Comparison of ENCODE assay signal across 8 cellular contexts in genomic region chr1:23553896-23554480, GRCh38. TPM values are rescaled to one million over a fixed set of nuclear protein-coding genes. Genes with fewer than 3 reads are reported as not detected.
DNase-seq lines count a peak whose midpoint lies in the region; ATAC-seq and TF ChIP-seq lines count a peak whose summit lies in the region.

No MANE protein-coding gene starts in this region.

- peak overlapping the region; percentile 88 for H3K4me3 Mint-ChIP-seq in activated CD4-positive, alpha-beta T cell treated with anti-CD3 and anti-CD28 coated beads, Interleukin-2, amount 10 ng/mL, durations not matched to agents 24 days and 14 days
- H3K4me3 Mint-ChIP-seq in activated naive CD8-positive, alpha-beta T cell treated with anti-CD3 and anti-CD28 coated beads, Interleukin-2, amount 10 ng/mL, durations not matched to agents 7 days and 5 days: peak overlapping the region; percentile 90

- H3K4me3 ChIP-seq in left lung (peak overlapping the region in 1 of 2 donors; percentile 89), thyroid gland (replicated peaks in 1 of 3) (peak overlapping the region in 1 of 3 donors; percentile 41)

- no peak for TF ChIP-seq POLR2A in thyroid gland (IDR thresholded peaks at IDR 0.05)

- H3K27ac Mint-ChIP-seq in activated CD4-positive, alpha-beta T cell treated with anti-CD3 and anti-CD28 coated beads, Interleukin-2, amount 10 ng/mL, durations not matched to agents 24 days and 14 days: peak overlapping the region; percentile 91
- peak overlapping the region; percentile 97 for H3K27ac Mint-ChIP-seq in activated naive CD8-positive, alpha-beta T cell treated with anti-CD3 and anti-CD28 coated beads, Interleukin-2, amount 10 ng/mL, durations not matched to agents 7 days and 5 days

- no peaks in the 10 kb centered on the region for H3K9me3 ChIP-seq in left lung
- no peaks in the 10 kb centered on the region for H3K9me3 ChIP-seq in thyroid gland

- H3K4me1 Mint-ChIP-seq in activated CD4-positive, alpha-beta T cell treated with anti-CD3 and anti-CD28 coated beads, Interleukin-2, amount 10 ng/mL, durations not matched to agents 24 days and 14 days: peaks cover 45% of the 10 kb centered on the region
- peaks cover 39% of the 10 kb centered on the region for H3K4me1 Mint-ChIP-seq in activated naive CD8-positive, alpha-beta T cell treated with anti-CD3 and anti-CD28 coated beads, Interleukin-2, amount 10 ng/mL, durations not matched to agents 7 days and 5 days

- peaks cover 9% of the 10 kb centered on the region for H3K27me3 Mint-ChIP-seq in activated CD4-positive, alpha-beta T cell treated with anti-CD3 and anti-CD28 coated beads, Interleukin-2, amount 10 ng/mL, durations not matched to agents 24 days and 14 days
- H3K27me3 Mint-ChIP-seq in activated naive CD8-positive, alpha-beta T cell treated with anti-CD3 and anti-CD28 coated beads, Interleukin-2, amount 10 ng/mL, durations not matched to agents 7 days and 5 days: no peaks in the 10 kb centered on the region

- peaks cover 0 to 59% of the 10 kb centered on the region in 2 donors for H3K27me3 ChIP-seq in left lung
- H3K27me3 ChIP-seq in thyroid gland: no peaks in the 10 kb centered on the region

- H3K4me1 ChIP-seq in left lung (peaks cover 26 to 53% of the 10 kb centered on the region in 2 donors), thyroid gland (peaks cover 45 to 51% of the 10 kb centered on the region in 2 donors)

- H3K36me3 ChIP-seq in left lung: peaks cover 0 to 3% of the 10 kb centered on the region in 2 donors
- H3K36me3 ChIP-seq in thyroid gland: peaks cover 12 to 22% of the 10 kb centered on the region in 2 donors

- no peaks in the 10 kb centered on the region for H3K9me3 Mint-ChIP-seq in activated CD4-positive, alpha-beta T cell treated with anti-CD3 and anti-CD28 coated beads, Interleukin-2, amount 10 ng/mL, durations not matched to agents 24 days and 14 days
- no peaks in the 10 kb centered on the region for H3K9me3 Mint-ChIP-seq in activated naive CD8-positive, alpha-beta T cell treated with anti-CD3 and anti-CD28 coated beads, Interleukin-2, amount 10 ng/mL, durations not matched to agents 7 days and 5 days

- H3K27ac ChIP-seq in left lung (peak overlapping the region; percentile 86 to 96), thyroid gland (peak overlapping the region; percentile 99)

- intact Hi-C loops in activated CD4-positive, alpha-beta T cell treated with anti-CD3 and anti-CD28 coated beads, Interleukin-2, amount 10 ng/mL, durations not matched to agents 24 days and 14 days (cut with micrococcal nuclease): loop anchor here (10.0 kb wide), 1 partner anchor 191 kb away; the partner anchor contains the start of gene ELOA
- intact Hi-C loops in left lung (cut with DNase I) (no loop called here), thyroid gland (cut with DNase I) (no loop called here)

- 40 to 49% methylated on average over 21 to 22 of the region's 22 CpGs for WGBS in thyroid gland, 2 donors

- TF ChIP-seq CTCF in left lung (IDR thresholded peaks at IDR 0.05): no peak
- TF ChIP-seq CTCF in thyroid gland (IDR thresholded peaks at IDR 0.05): no peak

- no peak for ATAC-seq in activated naive CD8-positive, alpha-beta T cell treated with anti-CD3 and anti-CD28 coated beads, Interleukin-2, amount 10 ng/mL, durations not matched to agents 7 days and 5 days (ENCODE audit: low read depth)
- ATAC-seq in left lung (no peak), GM18867 (IDR thresholded peaks at IDR 0.05; ENCODE audit: unreplicated experiment) (no peak), GM21723 (IDR thresholded peaks at IDR 0.05; ENCODE audit: unreplicated experiment) (no peak)

- H3K36me3 Mint-ChIP-seq in activated CD4-positive, alpha-beta T cell treated with anti-CD3 and anti-CD28 coated beads, Interleukin-2, amount 10 ng/mL, durations not matched to agents 24 days and 14 days (ENCODE audit: low read depth): peaks cover 9% of the 10 kb centered on the region
- peaks cover 4% of the 10 kb centered on the region for H3K36me3 Mint-ChIP-seq in activated naive CD8-positive, alpha-beta T cell treated with anti-CD3 and anti-CD28 coated beads, Interleukin-2, amount 10 ng/mL, durations not matched to agents 7 days and 5 days

- DNase-seq in activated CD4-positive, alpha-beta T cell treated with anti-CD3 and anti-CD28 coated beads, Interleukin-2, amount 10 ng/mL, durations not matched to agents 24 days and 14 days: no peak
- DNase-seq in activated CD4-positive, alpha-beta T cell treated with anti-CD3 and anti-CD28 coated beads for 1 hour: no peak
- peak; percentile 44 for DNase-seq in activated naive CD8-positive, alpha-beta T cell treated with anti-CD3 and anti-CD28 coated beads, Interleukin-2, amount 10 ng/mL, durations not matched to agents 7 days and 5 days
- DNase-seq in left lung: no peak
- no peak for DNase-seq in thyroid gland
- no peak for DNase-seq in iPS-NIHi7 (ENCODE audit: extremely low spot score)

- POLR2A ChIA-PET in activated naive CD8-positive, alpha-beta T cell treated with anti-CD3 and anti-CD28 coated beads, Interleukin-2, amount 10 ng/mL, durations not matched to agents 7 days and 5 days (lab: Charles Lee): interaction anchor here (1.0 to 6.4 kb wide), 15 partner anchors 9 to 83 kb away, joined by 3 to 141 read pairs (median 8); partner anchors contain the start of gene E2F2

RNA-seq across cellular contexts. Expression of gene ID3, which starts 5.3 kb away (rescaled TPM):
- total RNA-seq in activated CD4-positive, alpha-beta T cell treated with anti-CD3 and anti-CD28 coated beads, Interleukin-2, amount 10 ng/mL, durations not matched to agents 24 days and 14 days: 21.2 and 23.5 TPM in 2 replicates
- 10 to 100 TPM; 44.0 to 51.1 TPM for total RNA-seq in activated naive CD8-positive, alpha-beta T cell treated with anti-CD3 and anti-CD28 coated beads, Interleukin-2, amount 10 ng/mL, durations not matched to agents 7 days and 5 days
- total RNA-seq in left lung: 100 to 1,000 TPM; 125 to 129 TPM
- 100 to 1,000 TPM; 279 to 388 (median 343) TPM for total RNA-seq in thyroid gland

RNA-seq across cellular contexts. Expression of gene E2F2, which starts 23.0 kb away (rescaled TPM):
- 30.4 and 33.7 TPM in 2 replicates for total RNA-seq in activated CD4-positive, alpha-beta T cell treated with anti-CD3 and anti-CD28 coated beads, Interleukin-2, amount 10 ng/mL, durations not matched to agents 24 days and 14 days
- 10 to 100 TPM; 44.2 to 45.1 TPM for total RNA-seq in activated naive CD8-positive, alpha-beta T cell treated with anti-CD3 and anti-CD28 coated beads, Interleukin-2, amount 10 ng/mL, durations not matched to agents 7 days and 5 days
- total RNA-seq in left lung (1 to 10 TPM; 3.2 to 4.3 TPM), thyroid gland (under 1 TPM in 3 of 4 donors, not detected in 1; 0.10 to 0.27 (median 0.17) TPM)
